19 cellular contexts compared by ENCODE assay signal in genomic region chr7:137731436-137731835, GRCh38.
"Had no signal": no experiment of that assay in that cellular context is flagged by ENCODE, and none has a peak within 500 bp of the region (broad histone marks: within the 10 kb centered on the region; RNA-seq: fewer than 3 reads in every experiment).

No MANE protein-coding gene starts in this region.

- ATAC-seq: activated T-cell treated with anti-CD3 and anti-CD28 coated beads, Interleukin-2, amount 50 U/mL, for 4 hours; left cardiac atrium; lower lobe of right lung had no signal

- H3K4me3 ChIP-seq: cardiac muscle cell, esophagus muscularis mucosa, lower lobe of right lung, ovary had no signal

- H3K27ac Mint-ChIP-seq: activated naive CD8-positive, alpha-beta T cell treated with anti-CD3 and anti-CD28 coated beads for 36 hours; mesothelial cell of epicardium; stimulated activated naive CD8-positive, alpha-beta T cell treated with anti-CD3 and anti-CD28 coated beads, Interleukin-15, Interleukin-2, amounts not matched to agents 100 ng/mL and 50 ng/mL, for 24 hours; T-helper 1 cell treated with Interleukin-12 subunit alpha and Interleukin-12 subunit beta and Interleukin-4 antibody, amounts not matched to agents 30 μg/mL and 1 μg/mL, for 36 hours had no signal

- H3K9me3 Mint-ChIP-seq: activated naive CD8-positive, alpha-beta T cell treated with anti-CD3 and anti-CD28 coated beads for 36 hours; activated T-cell treated with anti-CD3 and anti-CD28 coated beads, Interleukin-2, amount 50 U/mL, for 4 hours; neural crest cell; stimulated activated naive CD8-positive, alpha-beta T cell treated with anti-CD3 and anti-CD28 coated beads, Interleukin-15, Interleukin-2, amounts not matched to agents 100 ng/mL and 50 ng/mL, for 24 hours; T-helper 1 cell treated with Interleukin-12 subunit alpha and Interleukin-12 subunit beta and Interleukin-4 antibody, amounts not matched to agents 30 μg/mL and 1 μg/mL, for 36 hours had no signal

- DNase-seq: activated CD4-positive, alpha-beta T cell treated with anti-CD3 and anti-CD28 coated beads, Interleukin-2, amount 50 U/mL, for 4 hours; activated effector memory CD4-positive, alpha-beta T cell treated with anti-CD3 and anti-CD28 coated beads, Interleukin-2, amount 50 U/mL, for 16 hours; activated naive CD8-positive, alpha-beta T cell treated with anti-CD3 and anti-CD28 coated beads for 36 hours; activated T-cell treated with anti-CD3 and anti-CD28 coated beads, Interleukin-2, amount 50 U/mL, for 4 hours; aorta; glutamatergic neuron; left cardiac atrium; lower lobe of right lung; ovary; stimulated activated CD4-positive, alpha-beta T cell treated with anti-CD3 and anti-CD28 coated beads, Interleukin-15, amount 100 ng/mL, for 24 hours; stimulated activated CD4-positive, alpha-beta T cell treated with anti-CD3 and anti-CD28 coated beads, Interleukin-4, amount 100 ng/mL, for 24 hours had no signal

- H3K27me3 ChIP-seq: cardiac muscle cell, esophagus muscularis mucosa, ovary had no signal

- H3K4me3 Mint-ChIP-seq: activated naive CD8-positive, alpha-beta T cell treated with anti-CD3 and anti-CD28 coated beads for 36 hours; activated T-cell treated with anti-CD3 and anti-CD28 coated beads, Interleukin-2, amount 50 U/mL, for 4 hours; mesothelial cell of epicardium; neural crest cell; stimulated activated naive CD8-positive, alpha-beta T cell treated with anti-CD3 and anti-CD28 coated beads, Interleukin-15, Interleukin-2, amounts not matched to agents 100 ng/mL and 50 ng/mL, for 24 hours; T-helper 1 cell treated with Interleukin-12 subunit alpha and Interleukin-12 subunit beta and Interleukin-4 antibody, amounts not matched to agents 30 μg/mL and 1 μg/mL, for 36 hours had no signal

- H3K9me3 ChIP-seq: esophagus muscularis mucosa, lower lobe of right lung, ovary had no signal

- H3K4me1 ChIP-seq: esophagus muscularis mucosa, lower lobe of right lung had no signal

- H3K4me1 Mint-ChIP-seq: activated naive CD8-positive, alpha-beta T cell treated with anti-CD3 and anti-CD28 coated beads for 36 hours; mesothelial cell of epicardium; neural crest cell had no signal

- H3K36me3 Mint-ChIP-seq: activated naive CD8-positive, alpha-beta T cell treated with anti-CD3 and anti-CD28 coated beads for 36 hours; mesothelial cell of epicardium had no signal

- H3K27ac ChIP-seq: cardiac muscle cell, esophagus muscularis mucosa, lower lobe of right lung, ovary had no signal

- FAIRE-seq: colon, TTC549 had no signal

- H3K36me3 ChIP-seq: cardiac muscle cell, esophagus muscularis mucosa, lower lobe of right lung, ovary had no signal
